10 cellular contexts compared by ENCODE assay signal in the genomic region with DNA sequence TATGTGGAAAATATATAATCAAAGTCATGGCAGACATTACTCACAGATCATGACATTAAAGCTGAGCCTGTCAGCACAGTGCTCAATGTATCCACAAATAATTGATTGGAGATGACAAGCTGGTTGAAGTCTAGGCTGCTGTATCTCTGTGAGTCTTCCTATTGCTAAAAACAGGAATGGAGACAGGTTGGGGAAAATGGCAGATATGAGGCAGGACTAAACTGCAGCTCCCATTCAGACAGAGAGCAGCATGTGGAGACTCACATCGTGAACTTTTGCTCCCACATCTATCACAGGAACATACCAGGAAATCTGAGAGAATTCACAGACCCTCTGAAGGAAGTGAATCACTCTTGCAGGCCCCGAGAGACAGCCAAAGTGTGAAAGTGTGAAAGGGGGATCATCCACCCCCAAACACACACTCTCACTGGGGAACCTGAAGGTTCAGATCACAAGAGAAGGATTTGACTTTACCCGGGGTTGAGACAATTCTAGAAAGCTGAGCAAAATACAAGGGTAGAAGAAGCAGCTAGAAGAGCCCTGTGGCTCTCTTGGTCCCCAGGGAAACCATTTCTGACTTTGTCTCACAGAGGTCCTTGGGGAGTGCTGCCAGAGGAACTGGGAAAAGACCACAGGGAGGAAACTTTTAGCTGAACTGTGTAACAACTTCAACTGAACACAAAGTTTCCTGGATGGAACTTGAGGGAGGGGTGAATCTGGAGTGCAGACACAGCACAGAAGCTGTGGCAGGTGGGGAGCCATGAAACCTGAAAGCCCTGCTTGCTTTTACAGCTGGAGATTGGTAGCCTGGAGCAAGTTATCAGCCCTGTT.
DNase-seq lines count a peak whose midpoint lies in the region; ATAC-seq lines count a peak whose summit lies in the region.
"Had no signal": no experiment of that assay in that cellular context is flagged by ENCODE, and none has a peak within 500 bp of the region (broad histone marks: within the 10 kb centered on the region; RNA-seq: fewer than 3 reads in every experiment).

No MANE protein-coding gene starts in this region.

- peaks cover 27% of the 10 kb centered on the region for H3K4me1 Mint-ChIP-seq in stimulated activated naive CD8-positive, alpha-beta T cell treated with anti-CD3 and anti-CD28 coated beads, Interleukin-15, amount 100 ng/mL, for 72 hours

- peak; percentile 22 to 88 for ATAC-seq in activated naive CD4-positive, alpha-beta T cell treated with anti-CD3 and anti-CD28 coated beads, Interleukin-2, amount 50 U/mL, for 72 hours
- peak; percentile 43 for ATAC-seq in HG02798 (IDR thresholded peaks at IDR 0.05; ENCODE audit: poor library complexity, unreplicated experiment)
- ATAC-seq in stimulated activated naive CD8-positive, alpha-beta T cell treated with anti-CD3 and anti-CD28 coated beads, Interleukin-15, amount 100 ng/mL, for 72 hours = peak; percentile 73

- peak overlapping the region; percentile 28 to 30 for H3K4me3 Mint-ChIP-seq in stimulated activated naive CD8-positive, alpha-beta T cell treated with anti-CD3 and anti-CD28 coated beads, Interleukin-15, amount 100 ng/mL, for 72 hours

- H3K27me3 Mint-ChIP-seq in stimulated activated naive CD8-positive, alpha-beta T cell treated with anti-CD3 and anti-CD28 coated beads, Interleukin-15, amount 100 ng/mL, for 72 hours = peaks cover 22% of the 10 kb centered on the region

- H3K36me3 Mint-ChIP-seq in activated naive CD4-positive, alpha-beta T cell treated with anti-CD3 and anti-CD28 coated beads, Interleukin-2, amount 50 U/mL, for 72 hours = peaks cover 7 to 8% of the 10 kb centered on the region in 2 donors

- H3K9me3 Mint-ChIP-seq in activated naive CD4-positive, alpha-beta T cell treated with anti-CD3 and anti-CD28 coated beads, Interleukin-2, amount 50 U/mL, for 72 hours = no peaks in the 10 kb centered on the region
- H3K9me3 Mint-ChIP-seq in stimulated activated naive CD8-positive, alpha-beta T cell treated with anti-CD3 and anti-CD28 coated beads, Interleukin-15, amount 100 ng/mL, for 72 hours = no peaks in the 10 kb centered on the region

- peak in 1 of 2 donors; percentile 9 for DNase-seq in activated naive CD4-positive, alpha-beta T cell treated with anti-CD3 and anti-CD28 coated beads, Interleukin-2, amount 50 U/mL, for 72 hours (ENCODE audit: low spot score in 2 of 2)
- DNase-seq in activated naive CD4-positive, alpha-beta T cell treated with anti-CD3 and anti-CD28 coated beads, Interleukin-2, amount 50 U/mL, for 16 hours = no peak
- DNase-seq in NAMALWA (ENCODE audit: low spot score) (peak; percentile 17), SIG-M5 treated with dmso at 0.1 percent for 504 hours (lab: John Stamatoyannopoulos, UW; ENCODE audit: unreplicated experiment) (no peak), medulla oblongata (ENCODE audit: extremely low spot score) (no peak), T1000 (lab: John Stamatoyannopoulos, UW) (no peak)
- no peak for DNase-seq in stimulated activated naive CD8-positive, alpha-beta T cell treated with anti-CD3 and anti-CD28 coated beads, Interleukin-15, amount 100 ng/mL, for 72 hours
- DNase-seq: hippocampal formation, testis had no signal

- H3K27ac Mint-ChIP-seq in activated naive CD4-positive, alpha-beta T cell treated with anti-CD3 and anti-CD28 coated beads, Interleukin-2, amount 50 U/mL, for 72 hours = peak overlapping the region in 1 of 2 donors; percentile 50
- peak overlapping the region in 1 of 2 donors; percentile 34 for H3K27ac Mint-ChIP-seq in stimulated activated naive CD8-positive, alpha-beta T cell treated with anti-CD3 and anti-CD28 coated beads, Interleukin-15, amount 100 ng/mL, for 72 hours
